ENCODE assay signal across 14 cellular contexts in genomic region chr12:92107094-92107493, GRCh38. TPM values are rescaled to one million over a fixed set of nuclear protein-coding genes. Genes with fewer than 3 reads are reported as not detected.
DNase-seq lines count a peak whose midpoint lies in the region; ATAC-seq, FAIRE-seq and TF ChIP-seq lines count a peak whose summit lies in the region.
"Had no signal": no experiment of that assay in that cellular context is flagged by ENCODE, and none has a peak within 500 bp of the region (broad histone marks: within the 10 kb centered on the region; RNA-seq: fewer than 3 reads in every experiment).

No MANE protein-coding gene starts in this region.

- H3K36me3 Mint-ChIP-seq in CD8-positive, alpha-beta T cell = peaks cover 4% of the 10 kb centered on the region
- H3K36me3 Mint-ChIP-seq in naive thymus-derived CD8-positive, alpha-beta T cell = peaks cover 0 to 3% (median 1%) of the 10 kb centered on the region in 3 donors
- no peaks in the 10 kb centered on the region for H3K36me3 Mint-ChIP-seq in T-helper 2 cell treated with Interferon-gamma antibody and Interleukin-4, amounts not matched to agents 5 μg/mL and 100 μg/mL, for 36 hours (ENCODE audit: low read depth)

- no peak for ATAC-seq in CD8-positive, alpha-beta T cell
- no peak for ATAC-seq in naive thymus-derived CD8-positive, alpha-beta T cell
- ATAC-seq in GM21723 (IDR thresholded peaks at IDR 0.05; ENCODE audit: unreplicated experiment) = no peak
- ATAC-seq: gastroesophageal sphincter had no signal

- H3K4me3 Mint-ChIP-seq in CD8-positive, alpha-beta T cell = no peak overlapping the region
- H3K4me3 Mint-ChIP-seq in naive thymus-derived CD8-positive, alpha-beta T cell = peak overlapping the region in 9 of 10 donors; percentile 6 to 81 (median 74)
- H3K4me3 Mint-ChIP-seq in T-helper 2 cell treated with Interferon-gamma antibody and Interleukin-4, amounts not matched to agents 5 μg/mL and 100 μg/mL, for 36 hours = no peak overlapping the region

- CTCF ChIA-PET in CD8-positive, alpha-beta T cell (lab: Charles Lee) = interaction anchor here (1.4 kb wide), 1 partner anchor 11 kb away, joined by 4 read pairs; no protein-coding TSS in a partner anchor
- CTCF ChIA-PET in HEK293 (lab: Yijun Ruan, JAX) = interaction anchor here (0.6 to 0.8 kb wide), 2 partner anchors 302 to 1222 kb away, joined by 3 read pairs; no protein-coding TSS in a partner anchor
- CTCF ChIA-PET in GM10248 (lab: Yijun Ruan, JAX) = interaction anchor here (0.9 to 3.6 kb wide), 6 partner anchors 8 to 725 kb away, joined by 3 to 17 read pairs (median 6); no protein-coding TSS in a partner anchor

- no peak overlapping the region for H3K4me3 ChIP-seq in CD8-positive, alpha-beta T cell (ENCODE audit: low read depth, low read length)
- H3K4me3 ChIP-seq in HEK293 (ENCODE audit: low read depth, low read length) (no peak overlapping the region), bronchial epithelial cell (ENCODE audit: low read depth, low read length) (no peak overlapping the region)
- H3K4me3 ChIP-seq: gastroesophageal sphincter, lower lobe of right lung, Peyer's patch, tibial artery had no signal

- H3K27me3 Mint-ChIP-seq in CD8-positive, alpha-beta T cell (ENCODE audit: low read depth) = no peaks in the 10 kb centered on the region
- H3K27me3 Mint-ChIP-seq in naive thymus-derived CD8-positive, alpha-beta T cell = no peaks in the 10 kb centered on the region
- H3K27me3 Mint-ChIP-seq in T-helper 2 cell treated with Interferon-gamma antibody and Interleukin-4, amounts not matched to agents 5 μg/mL and 100 μg/mL, for 36 hours (ENCODE audit: low read depth) = no peaks in the 10 kb centered on the region

- H3K4me1 Mint-ChIP-seq in CD8-positive, alpha-beta T cell (ENCODE audit: low read depth) = peaks cover 71% of the 10 kb centered on the region
- peaks cover 43 to 76% (median 73%) of the 10 kb centered on the region in 4 donors for H3K4me1 Mint-ChIP-seq in naive thymus-derived CD8-positive, alpha-beta T cell
- H3K4me1 Mint-ChIP-seq in T-helper 2 cell treated with Interferon-gamma antibody and Interleukin-4, amounts not matched to agents 5 μg/mL and 100 μg/mL, for 36 hours (ENCODE audit: low read depth) = peaks cover 47% of the 10 kb centered on the region

- peaks cover 75% of the 10 kb centered on the region for H3K4me1 ChIP-seq in CD8-positive, alpha-beta T cell (ENCODE audit: insufficient read depth, low read length)
- H3K4me1 ChIP-seq in HEK293 (ENCODE audit: control insufficient read depth, insufficient read depth, low read length) = peaks cover 28% of the 10 kb centered on the region
- H3K4me1 ChIP-seq: Peyer's patch, tibial artery had no signal

- H3K36me3 ChIP-seq in CD8-positive, alpha-beta T cell (ENCODE audit: insufficient read depth, low read length) = no peaks in the 10 kb centered on the region
- no peaks in the 10 kb centered on the region for H3K36me3 ChIP-seq in HEK293 (ENCODE audit: control insufficient read depth in 2 of 2, insufficient read depth in 1 of 2, low read length in 2 of 2)
- no peaks in the 10 kb centered on the region for H3K36me3 ChIP-seq in bronchial epithelial cell (ENCODE audit: control insufficient read depth, insufficient read depth, low read length)
- H3K36me3 ChIP-seq: gastroesophageal sphincter, lower lobe of right lung, Peyer's patch, tibial artery had no signal

- TF ChIP-seq CTCF in CD8-positive, alpha-beta T cell (IDR thresholded peaks at IDR 0.05) = no peak
- TF ChIP-seq CTCF in HEK293 (tag by site-specific recombination; IDR thresholded peaks at IDR 0.05) (no peak), bronchial epithelial cell (IDR thresholded peaks at IDR 0.05; ENCODE audit: insufficient read depth, low read length, severe bottlenecking) (no peak), GM10248 (IDR thresholded peaks at IDR 0.05; ENCODE audit: control extremely low read depth, extremely low read depth, low read depth, missing control alignments) (no peak)

- peak overlapping the region; percentile 67 for H3K27ac Mint-ChIP-seq in CD8-positive, alpha-beta T cell
- peak overlapping the region; percentile 47 to 93 (median 88) for H3K27ac Mint-ChIP-seq in naive thymus-derived CD8-positive, alpha-beta T cell
- H3K27ac Mint-ChIP-seq in T-helper 2 cell treated with Interferon-gamma antibody and Interleukin-4, amounts not matched to agents 5 μg/mL and 100 μg/mL, for 36 hours = no peak overlapping the region

- H3K9me3 Mint-ChIP-seq in CD8-positive, alpha-beta T cell = no peaks in the 10 kb centered on the region
- no peaks in the 10 kb centered on the region for H3K9me3 Mint-ChIP-seq in naive thymus-derived CD8-positive, alpha-beta T cell
- H3K9me3 Mint-ChIP-seq in T-helper 2 cell treated with Interferon-gamma antibody and Interleukin-4, amounts not matched to agents 5 μg/mL and 100 μg/mL, for 36 hours = no peaks in the 10 kb centered on the region

- FAIRE-seq in bronchial epithelial cell (lab: Jason Lieb, UNC) = no peak

- intact Hi-C loops in CD8-positive, alpha-beta T cell (cut with DNase I, micrococcal nuclease) = loop anchor here in 1 of 2 experiments (5.0 kb wide), 1 partner anchor 50 kb away; no protein-coding TSS in a partner anchor

- no peak overlapping the region for H3K27ac ChIP-seq in CD8-positive, alpha-beta T cell (ENCODE audit: low read depth, low read length)
- H3K27ac ChIP-seq in HEK293 (ENCODE audit: extremely low read depth, low read depth, low read length) = no peak overlapping the region; the same call in 1 of the 2 replicates
- H3K27ac ChIP-seq: gastroesophageal sphincter, lower lobe of right lung, Peyer's patch, tibial artery, VCaP had no signal

- no peaks in the 10 kb centered on the region for H3K9me3 ChIP-seq in CD8-positive, alpha-beta T cell (ENCODE audit: low read length)
- H3K9me3 ChIP-seq in HEK293 (ENCODE audit: control insufficient read depth, insufficient read depth, low read depth, low read length) = no peaks in the 10 kb centered on the region
- H3K9me3 ChIP-seq: gastroesophageal sphincter, lower lobe of right lung, Peyer's patch, tibial artery had no signal

- POLR2A ChIA-PET in CD8-positive, alpha-beta T cell (lab: Charles Lee) = interaction anchor here (0.9 to 1.6 kb wide), 3 partner anchors 14 to 230 kb away, joined by 3 to 5 read pairs (median 3); no protein-coding TSS in a partner anchor
- POLR2A ChIA-PET in HEK293 (lab: Yijun Ruan, JAX) = no interaction called here
- POLR2A ChIA-PET in naive thymus-derived CD8-positive, alpha-beta T cell (lab: Charles Lee) = interaction anchor here (0.8 to 3.5 kb wide), 11 partner anchors 10 to 230 kb away, joined by 3 to 10 read pairs (median 4); no protein-coding TSS in a partner anchor
- POLR2A ChIA-PET in GM10248 (lab: Yijun Ruan, JAX) = interaction anchor here (1.1 kb wide), 1 partner anchor 38 kb away, joined by 5 read pairs; the partner anchor contains the start of gene BTG1

- no peaks in the 10 kb centered on the region for H3K27me3 ChIP-seq in CD8-positive, alpha-beta T cell (ENCODE audit: insufficient read depth, low read length)
- H3K27me3 ChIP-seq in bronchial epithelial cell (ENCODE audit: control insufficient read depth, insufficient read depth, low read length) = no peaks in the 10 kb centered on the region
- H3K27me3 ChIP-seq: gastroesophageal sphincter, Peyer's patch, tibial artery had no signal

- DNase-seq in CD8-positive, alpha-beta T cell = no peak
- DNase-seq in bronchial epithelial cell (ENCODE audit: low read depth) (peak; percentile 13), GM10248 (ENCODE audit: extremely low spot score) (no peak), NOMO-1 treated with DMSO at 0.1 percent for 48 hours (lab: John Stamatoyannopoulos, UW; ENCODE audit: unreplicated experiment) (no peak)
- no peak for DNase-seq in naive thymus-derived CD8-positive, alpha-beta T cell
- no peak for DNase-seq in T-helper 2 cell treated with Interferon-gamma antibody and Interleukin-4, amounts not matched to agents 5 μg/mL and 100 μg/mL, for 36 hours (ENCODE audit: low spot score)
- DNase-seq: lower lobe of right lung; Peyer's patch; stimulated activated CD4-positive, alpha-beta T cell treated with anti-CD3 and anti-CD28 coated beads, Interleukin-4, amount 100 ng/mL, for 4 hours; tibial artery had no signal

TF ChIP-seq in HEK293, 187 proteins besides CTCF, POLR2A, EP300 and RAD21 (continues in another document):
- TF ChIP-seq ZNF529 (tag by site-specific recombination; IDR thresholded peaks at IDR 0.05; ENCODE audit: insufficient replicate concordance) (no peak), KLF1 (tag by site-specific recombination; IDR thresholded peaks at IDR 0.05) (peak; percentile 40; the same call in 1 of the 2 replicates), ZNF488 (tag by site-specific recombination; IDR thresholded peaks at IDR 0.05) (no peak), WT1 (tag by site-specific recombination; IDR thresholded peaks at IDR 0.05) (peak; percentile 92)

RNA-seq across cellular contexts. Expression of gene BTG1, which starts 38.6 kb away (rescaled TPM):
- total RNA-seq in CD8-positive, alpha-beta T cell = 1,000 to 10,000 TPM; 1,847 to 1,850 TPM
- total RNA-seq in bronchial epithelial cell = 10.9 and 14.7 TPM in 2 replicates
- total RNA-seq in naive thymus-derived CD8-positive, alpha-beta T cell = 100 to 1,000 TPM; 537 to 544 TPM
- polyA plus RNA-seq in naive thymus-derived CD8-positive, alpha-beta T cell = 100 to 1,000 TPM; 705 to 889 (median 719) TPM

Comparison
In these comparisons a context has a peak if more than half of its experiments do, and no peak if none do; other contexts are left out.
1. H3K4me3 Mint-ChIP-seq: peak in naive thymus-derived CD8-positive, alpha-beta T cell (9 of 10); none in CD8-positive, alpha-beta T cell (single experiment) and T-helper 2 cell treated with Interferon-gamma antibody and Interleukin-4, amounts not matched to agents 5 μg/mL and 100 μg/mL, for 36 hours (single experiment).
2. RNA of gene BTG1, which starts 38.6 kb away (total RNA-seq): 1,847 to 1,850 TPM in CD8-positive, alpha-beta T cell and 537 to 544 TPM in naive thymus-derived CD8-positive, alpha-beta T cell; 10.9 to 14.7 TPM in bronchial epithelial cell; every median in the first group is over 10 times any median in the second.